ENCODE assay signal across 32 cellular contexts in genomic region chr5:121559832-121560231, GRCh38.
"Had no signal": no experiment of that assay in that cellular context is flagged by ENCODE, and none has a peak within 500 bp of the region (broad histone marks: within the 10 kb centered on the region; RNA-seq: fewer than 3 reads in every experiment).

No MANE protein-coding gene starts in this region.

- ATAC-seq: activated naive CD4-positive, alpha-beta T cell treated with anti-CD3 and anti-CD28 coated beads, Interleukin-2, amount 50 U/mL, for 72 hours; activated naive CD8-positive, alpha-beta T cell treated with anti-CD3 and anti-CD28 coated beads, Interleukin-2, amount 50 U/mL, for 24 hours; activated T-cell treated with anti-CD3 and anti-CD28 coated beads, Interleukin-2, amount 50 U/mL, for 4 hours; activated T-cell treated with anti-CD3 and anti-CD28 coated beads, Interleukin-2, amount 50 U/mL, for 72 hours; activated T-helper 17 cell treated with anti-CD3 and anti-CD28 coated beads, Interleukin-2, amount 50 U/mL, for 72 hours; body of pancreas had no signal

- DNase-seq: activated effector memory CD4-positive, alpha-beta T cell treated with anti-CD3 and anti-CD28 coated beads, Interleukin-2, amount 50 U/mL, for 16 hours; activated effector memory CD4-positive, alpha-beta T cell treated with Interleukin-2 at 50 U/mL for 16 hours; activated gamma-delta T cell; activated gamma-delta T cell treated with Interleukin-2 at 50 U/mL for 16 hours; activated naive CD4-positive, alpha-beta T cell; activated naive CD4-positive, alpha-beta T cell treated with anti-CD3 and anti-CD28 coated beads for 36 hours; activated naive CD4-positive, alpha-beta T cell treated with anti-CD3 and anti-CD28 coated beads, Interleukin-2, amount 10 ng/mL, durations not matched to agents 7 days and 5 days; activated naive CD4-positive, alpha-beta T cell treated with anti-CD3 and anti-CD28 coated beads, Interleukin-2, amount 50 U/mL, for 16 hours; activated naive CD4-positive, alpha-beta T cell treated with Interleukin-2 at 50 U/mL for 16 hours; activated naive CD8-positive, alpha-beta T cell treated with anti-CD3 and anti-CD28 coated beads for 36 hours; activated naive CD8-positive, alpha-beta T cell treated with anti-CD3 and anti-CD28 coated beads, Interleukin-2, amount 10 ng/mL, durations not matched to agents 7 days and 5 days; activated naive CD8-positive, alpha-beta T cell treated with anti-CD3 and anti-CD28 coated beads, Interleukin-2, amount 50 U/mL, for 24 hours; activated T-cell treated with anti-CD3 and anti-CD28 coated beads, Interleukin-2, amount 50 U/mL, for 4 hours; activated T-cell treated with anti-CD3 and anti-CD28 coated beads, Interleukin-2, amount 50 U/mL, for 48 hours; activated T-cell treated with anti-CD3 and anti-CD28 coated beads, Interleukin-2, amount 50 U/mL, for 72 hours; adrenal gland; amniotic stem cell; amygdala; anterior cingulate cortex; aorta; body of pancreas; brain microvascular endothelial cell; caudate nucleus; central memory CD4-positive, alpha-beta T cell; cerebellar nuclear complex had no signal

- H3K9me3 ChIP-seq: adrenal gland, ascending aorta, body of pancreas had no signal

- H3K4me3 ChIP-seq: adrenal gland, ascending aorta, body of pancreas, breast epithelium, cardiac muscle cell had no signal

- FAIRE-seq: astrocyte, bronchial epithelial cell had no signal

- H3K4me1 ChIP-seq: adrenal gland, ascending aorta, body of pancreas, breast epithelium had no signal

- H3K36me3 ChIP-seq: adrenal gland, ascending aorta, brain microvascular endothelial cell, breast epithelium, cardiac muscle cell had no signal

- H3K27ac ChIP-seq: adrenal gland, ascending aorta, body of pancreas, brain microvascular endothelial cell, breast epithelium, cardiac muscle cell had no signal

- H3K27me3 ChIP-seq: adrenal gland, ascending aorta, body of pancreas, brain microvascular endothelial cell, breast epithelium, cardiac muscle cell had no signal
